8 cellular contexts compared by ENCODE assay signal in the genomic region with DNA sequence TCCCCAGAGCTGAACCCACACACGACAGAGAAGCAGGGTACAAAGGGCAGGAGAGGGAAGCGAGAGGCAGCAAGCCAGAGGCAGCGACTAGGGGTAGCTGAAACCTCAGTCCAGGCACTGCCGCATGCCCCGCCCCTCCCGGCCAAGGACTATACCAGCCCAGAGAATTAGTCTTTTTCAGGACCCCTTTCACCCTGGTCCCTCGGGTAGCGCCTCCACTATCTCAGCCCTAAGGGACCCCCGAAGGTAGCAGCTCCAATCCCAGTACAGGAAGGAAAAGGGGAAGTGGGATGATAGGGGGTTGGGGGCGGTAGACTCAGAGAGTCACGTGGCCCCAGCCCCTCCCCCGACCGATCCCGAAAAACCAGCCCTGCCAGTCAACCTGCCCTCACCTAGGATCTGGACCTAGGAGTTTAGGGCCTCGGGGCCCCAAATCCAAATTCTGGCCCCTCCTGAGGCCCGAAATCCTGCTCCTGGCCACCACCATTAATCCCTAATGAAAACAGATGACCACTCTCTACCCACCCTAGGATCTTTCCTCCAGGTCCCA. TPM values are rescaled to one million over a fixed set of nuclear protein-coding genes. Genes with fewer than 3 reads are reported as not detected.
DNase-seq lines count a peak whose midpoint lies in the region; ATAC-seq and TF ChIP-seq lines count a peak whose summit lies in the region.

No MANE protein-coding gene starts in this region.

- H3K4me3 ChIP-seq in WI38 (ENCODE audit: low read depth, low read length) = peak overlapping the region; percentile 83
- peak overlapping the region; percentile 64 to 70 for H3K4me3 ChIP-seq in prostate gland

- peaks cover 0 to 3% of the 10 kb centered on the region in 2 donors for H3K36me3 ChIP-seq in prostate gland

- intact Hi-C loops in prostate gland (cut with DNase I) = no loop called here

- H3K4me1 ChIP-seq in prostate gland (replicated peaks) = peaks cover 4% of the 10 kb centered on the region

- no peaks in the 10 kb centered on the region for H3K27me3 ChIP-seq in prostate gland (replicated peaks; ENCODE audit: insufficient read depth)

- no peaks in the 10 kb centered on the region for H3K9me3 ChIP-seq in prostate gland

- TF ChIP-seq CTCF in WI38 (IDR thresholded peaks at IDR 0.05; ENCODE audit: low read depth, low read length) (no peak), prostate gland (IDR thresholded peaks at IDR 0.05) (peak in 2 of 4 experiments; percentile 13 to 19)

- peaks cover 70% of the 10 kb centered on the region for H3K36me3 Mint-ChIP-seq in activated T-cell treated with anti-CD3 and anti-CD28 coated beads, Interleukin-2, amount 50 U/mL, for 24 hours (ENCODE audit: low read depth)

- WGBS in prostate gland = 8% methylated on average over 16 of the region's 16 CpGs

- peak overlapping the region; percentile 95 to 96 for H3K27ac ChIP-seq in prostate gland

- no peak for ATAC-seq in HG02763 (IDR thresholded peaks at IDR 0.05; ENCODE audit: unreplicated experiment)
- ATAC-seq in HG03354 (IDR thresholded peaks at IDR 0.05; ENCODE audit: poor library complexity, severe bottlenecking, unreplicated experiment) = no peak

- H3K27ac Mint-ChIP-seq in activated T-cell treated with anti-CD3 and anti-CD28 coated beads, Interleukin-2, amount 50 U/mL, for 24 hours = peak overlapping the region; percentile 85

- no peaks in the 10 kb centered on the region for H3K27me3 Mint-ChIP-seq in activated T-cell treated with anti-CD3 and anti-CD28 coated beads, Interleukin-2, amount 50 U/mL, for 24 hours

- no peaks in the 10 kb centered on the region for H3K9me3 Mint-ChIP-seq in activated T-cell treated with anti-CD3 and anti-CD28 coated beads, Interleukin-2, amount 50 U/mL, for 24 hours

- peak overlapping the region; percentile 67 for H3K4me3 Mint-ChIP-seq in activated T-cell treated with anti-CD3 and anti-CD28 coated beads, Interleukin-2, amount 50 U/mL, for 24 hours

- H3K4me1 Mint-ChIP-seq in activated T-cell treated with anti-CD3 and anti-CD28 coated beads, Interleukin-2, amount 50 U/mL, for 24 hours (ENCODE audit: low read depth) = peaks cover 35% of the 10 kb centered on the region

- no peak for DNase-seq in activated T-cell treated with anti-CD3 and anti-CD28 coated beads, Interleukin-2, amount 50 U/mL, for 24 hours
- DNase-seq in activated T-cell treated with anti-CD3 and anti-CD28 coated beads for 4 hours (no peak), germinal center (ENCODE audit: low spot score) (peak; percentile 46), prostate gland (ENCODE audit: low spot score) (peak; percentile 83)
- DNase-seq in stimulated activated CD4-positive, alpha-beta T cell treated with anti-CD3 and anti-CD28 coated beads, Interleukin-2, amount 100 ng/mL, for 24 hours = no peak

- peak; percentile 13 for TF ChIP-seq POLR2A in prostate gland (IDR thresholded peaks at IDR 0.05)

RNA-seq across cellular contexts. Expression of a gene that starts 1.3 kb away (rescaled TPM):
- total RNA-seq in prostate gland = 100 to 1,000 TPM in 1 of 2 donors, 10 to 100 TPM in 1; 98.7 to 107 TPM

RNA-seq across cellular contexts. Expression of a gene that starts 8.1 kb away (rescaled TPM):
- total RNA-seq in prostate gland = 10 to 100 TPM; 24.1 to 59.7 TPM

RNA-seq across cellular contexts. Expression of a gene that starts 8.4 kb away (rescaled TPM):
- total RNA-seq in prostate gland = 10 to 100 TPM; 41.3 to 47.2 TPM

RNA-seq across cellular contexts. Expression of a gene that starts 16.4 kb away (rescaled TPM):
- 100 to 1,000 TPM; 190 to 192 TPM for total RNA-seq in prostate gland

RNA-seq across cellular contexts. Expression of a gene that starts 20.1 kb away (rescaled TPM):
- total RNA-seq in prostate gland = 10 to 100 TPM; 25.1 to 27.5 TPM

Comparison
In these comparisons a context has a peak if more than half of its experiments do, and no peak if none do; other contexts are left out.
1. DNase-seq: peak in germinal center (single experiment) and prostate gland (single experiment); none in activated T-cell treated with anti-CD3 and anti-CD28 coated beads, Interleukin-2, amount 50 U/mL, for 24 hours (single experiment), activated T-cell treated with anti-CD3 and anti-CD28 coated beads for 4 hours (single experiment) and stimulated activated CD4-positive, alpha-beta T cell treated with anti-CD3 and anti-CD28 coated beads, Interleukin-2, amount 100 ng/mL, for 24 hours (0 of 2).